Comparison of ENCODE assay signal across 10 cellular contexts in the genomic region with DNA sequence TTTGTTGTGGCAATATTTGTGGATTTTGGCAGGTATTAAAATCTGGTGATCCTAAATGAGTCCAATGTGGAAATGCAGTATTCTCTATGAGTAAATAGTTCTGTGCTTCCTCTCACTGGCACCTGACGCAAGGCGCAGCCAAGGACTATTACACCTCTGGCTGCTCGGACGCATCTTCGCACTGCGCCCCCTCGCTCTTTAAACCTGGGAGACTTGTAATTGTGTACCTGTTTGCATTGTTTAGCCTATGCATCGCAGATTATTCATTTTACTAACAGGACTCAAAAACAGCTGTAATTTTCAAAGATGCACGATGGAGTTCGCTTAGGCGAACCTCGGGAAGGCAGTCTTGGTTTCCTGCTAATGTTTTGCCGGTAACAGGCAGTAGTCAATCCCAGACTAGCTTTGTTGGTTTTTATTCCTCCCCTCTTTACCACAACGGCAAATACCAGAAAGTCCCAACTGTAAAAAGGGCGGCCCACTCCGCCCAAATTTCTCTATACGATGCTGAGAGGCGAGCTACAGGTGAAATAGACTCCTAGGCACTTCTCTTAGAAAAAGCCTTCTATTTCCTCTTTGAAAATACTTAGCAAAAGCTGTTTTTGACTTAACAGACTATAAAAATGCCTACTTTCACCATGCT.
A peak's percentile ranks its signal among the peaks of the same experiment; 100 is the strongest.
DNase-seq lines count a peak whose midpoint lies in the region; ATAC-seq and TF ChIP-seq lines count a peak whose summit lies in the region.
"Had no signal": no experiment of that assay in that cellular context is flagged by ENCODE, and none has a peak within 500 bp of the region (broad histone marks: within the 10 kb centered on the region; RNA-seq: fewer than 3 reads in every experiment).

No MANE protein-coding gene starts in this region.

- H3K23ac ChIP-seq in neuronal stem cell (ENCODE audit: low read depth, low read length, poor library complexity), result no peak overlapping the region

- H3K36me3 ChIP-seq in neuronal stem cell (replicated peaks in 1 of 2; ENCODE audit: control insufficient read depth in 2 of 2, insufficient read depth in 2 of 2, low read length in 2 of 2), result no peaks in the 10 kb centered on the region

- DNase-seq in GM12865 (ENCODE audit: low read depth), result peak; percentile 58
- peak in 1 of 34 experiments; percentile 14 for DNase-seq in T-cell
- no peak for DNase-seq in central memory CD8-positive, alpha-beta T cell (ENCODE audit: low spot score in 2 of 2)
- DNase-seq in neuronal stem cell (ENCODE audit: low spot score), result peak; percentile 31
- DNase-seq in NCI-H2029 treated with DMSO at 0.1 percent for 48 hours (lab: John Stamatoyannopoulos, UW), result no peak
- no peak for DNase-seq in A172 (ENCODE audit: low spot score)
- DNase-seq: DMS153, NCI-H526 treated with DMSO at 0.1 percent for 48 hours had no signal

- H4K8ac ChIP-seq in neuronal stem cell (ENCODE audit: low read depth, low read length), result no peak overlapping the region

- peak overlapping the region; percentile 61 to 92 (median 85) for H3K4me3 Mint-ChIP-seq in T-cell
- peak overlapping the region; percentile 68 for H3K4me3 Mint-ChIP-seq in central memory CD8-positive, alpha-beta T cell

- H3K4me1 Mint-ChIP-seq in T-cell, result peaks cover 54 to 64% (median 54%) of the 10 kb centered on the region in 3 donors
- peaks cover 50% of the 10 kb centered on the region for H3K4me1 Mint-ChIP-seq in central memory CD8-positive, alpha-beta T cell

- no peak overlapping the region for H2BK120ac ChIP-seq in neuronal stem cell (ENCODE audit: low read depth, low read length)

- H3K27ac Mint-ChIP-seq in T-cell, result peak overlapping the region; percentile 76 to 88
- H3K27ac Mint-ChIP-seq in central memory CD8-positive, alpha-beta T cell (ENCODE audit: low read depth), result peak overlapping the region; percentile 22

- peaks cover 30 to 50% of the 10 kb centered on the region in 2 donors for H3K27me3 Mint-ChIP-seq in T-cell
- H3K27me3 Mint-ChIP-seq in central memory CD8-positive, alpha-beta T cell, result peaks cover 71% of the 10 kb centered on the region

- no peak overlapping the region for H3K27ac ChIP-seq in neuronal stem cell (replicated peaks; ENCODE audit: low read length)

- peak overlapping the region; percentile 92 for H2AFZ ChIP-seq in neuronal stem cell (ENCODE audit: low read length)

- no peak overlapping the region for H2BK15ac ChIP-seq in neuronal stem cell (ENCODE audit: low read length)

- H3K4me2 ChIP-seq in neuronal stem cell (ENCODE audit: insufficient read depth, low read length, poor library complexity, severe bottlenecking), result no peak overlapping the region

- ATAC-seq in T-cell (replicated peaks in 1 of 4) (no peak), GM18517 (IDR thresholded peaks at IDR 0.05; ENCODE audit: unreplicated experiment) (no peak), HG03442 (IDR thresholded peaks at IDR 0.05; ENCODE audit: unreplicated experiment) (no peak)
- no peak for ATAC-seq in central memory CD8-positive, alpha-beta T cell (replicated peaks; ENCODE audit: extremely low read depth, poor library complexity, severe bottlenecking)

- no peak overlapping the region for H2BK12ac ChIP-seq in neuronal stem cell (ENCODE audit: low read length)

- peaks cover 26 to 80% (median 67%) of the 10 kb centered on the region in 3 experiments for H3K27me3 ChIP-seq in neuronal stem cell (ENCODE audit: control insufficient read depth in 3 of 3, insufficient read depth in 3 of 3, low read depth in 1 of 3, low read length in 3 of 3)

- POLR2A ChIA-PET in T-cell (lab: Charles Lee), result interaction anchor here in 1 of 2 donors (0.8 kb wide), 1 partner anchor 45 kb away, joined by 4 read pairs; no protein-coding TSS in a partner anchor

- H3K4me3 ChIP-seq in GM12865 (ENCODE audit: low read depth, low read length), result peak overlapping the region; percentile 12; the same call in 1 of the 2 replicates
- H3K4me3 ChIP-seq in neuronal stem cell (ENCODE audit: low read length in 2 of 2), result peak overlapping the region in 1 of 2 donors; percentile 24

- H3K14ac ChIP-seq in neuronal stem cell (ENCODE audit: low read length), result no peak overlapping the region

- H3K9ac ChIP-seq in neuronal stem cell (ENCODE audit: low read depth, low read length, poor library complexity), result no peak overlapping the region

- H3K4ac ChIP-seq in neuronal stem cell (ENCODE audit: low read length), result no peak overlapping the region

- H3K9me3 ChIP-seq in neuronal stem cell (replicated peaks in 1 of 2; ENCODE audit: control insufficient read depth in 2 of 2, insufficient read depth in 1 of 2, low read depth in 1 of 2, low read length in 2 of 2), result peaks cover 0 to 16% of the 10 kb centered on the region in 2 donors

- H2BK5ac ChIP-seq in neuronal stem cell (ENCODE audit: low read length), result no peak overlapping the region

- H3K36me3 Mint-ChIP-seq in T-cell, result no peaks in the 10 kb centered on the region
- H3K36me3 Mint-ChIP-seq in central memory CD8-positive, alpha-beta T cell (ENCODE audit: insufficient read depth), result peaks cover 55% of the 10 kb centered on the region

- H4K91ac ChIP-seq in neuronal stem cell (ENCODE audit: low read depth, low read length, poor library complexity), result no peak overlapping the region

- no CpG with 5 or more reads among the region's 18 CpGs for WGBS in neuronal stem cell (ENCODE audit: extremely low coverage in 2 of 2, insufficient read length in 2 of 2, insufficient replicate concordance in 1 of 2), 2 donors

- H3K4me1 ChIP-seq in neuronal stem cell (ENCODE audit: control insufficient read depth in 2 of 2, insufficient read depth in 1 of 2, low read depth in 1 of 2, low read length in 2 of 2), result peaks cover 19 to 25% of the 10 kb centered on the region in 2 donors

- CTCF ChIA-PET in T-cell (lab: Charles Lee), result interaction anchor here in 1 of 2 donors (1.0 to 6.2 kb wide), 4 partner anchors 46 to 783 kb away, joined by 5 to 68 read pairs (median 24); a partner anchor contains a TSS

- no peak overlapping the region for H2AK5ac ChIP-seq in neuronal stem cell (ENCODE audit: low read depth, low read length)

- H3K9me3 Mint-ChIP-seq in T-cell, result no peaks in the 10 kb centered on the region
- H3K9me3 Mint-ChIP-seq in central memory CD8-positive, alpha-beta T cell, result no peaks in the 10 kb centered on the region

- H3K79me1 ChIP-seq in neuronal stem cell (ENCODE audit: low read depth, low read length), result no peaks in the 10 kb centered on the region

- no peak overlapping the region for H3K18ac ChIP-seq in neuronal stem cell (ENCODE audit: low read length)

- TF ChIP-seq CTCF in GM12865 (IDR thresholded peaks at IDR 0.05; ENCODE audit: insufficient read depth, low read depth, low read length, missing control alignments), result no peak

Comparison
In these comparisons a context has a peak if more than half of its experiments do, and no peak if none do; other contexts are left out.
1. DNase-seq: peak in GM12865 (single experiment) and neuronal stem cell (single experiment); none in central memory CD8-positive, alpha-beta T cell (0 of 2), NCI-H2029 treated with DMSO at 0.1 percent for 48 hours (single experiment) and A172 (single experiment).